ENCODE assay signal across 1 cellular context in genomic region chrX:68186552-68187262, GRCh38.
TF ChIP-seq lines count a peak whose summit lies in the region.

No MANE protein-coding gene starts in this region.

TF ChIP-seq in K562, 482 proteins besides CTCF, POLR2A, EP300 and RAD21 (continued from another document and continues in another):
- no peak for TF ChIP-seq CBFB (CRISPR knock-in tag; IDR thresholded peaks at IDR 0.05)
- TF ChIP-seq E4F1 (CRISPR knock-in tag; IDR thresholded peaks at IDR 0.05; ENCODE audit: borderline replicate concordance): no peak
- TF ChIP-seq CHD4 (IDR thresholded peaks at IDR 0.05; ENCODE audit: insufficient read depth, insufficient replicate concordance, low read depth, low read length, poor library complexity, severe bottlenecking): no peak
- TF ChIP-seq PBX2 (CRISPR knock-in tag; IDR thresholded peaks at IDR 0.05; ENCODE audit: low read depth): no peak
- TF ChIP-seq PBX2 (tag; conservative IDR thresholded peaks at IDR 0.05; ENCODE audit: low read depth): peak; percentile 23; the same call in 1 of the 2 replicates
- TF ChIP-seq RNF2 (IDR thresholded peaks at IDR 0.05): no peak
- no peak for TF ChIP-seq MCM5 (IDR thresholded peaks at IDR 0.05; ENCODE audit: low read depth)
- TF ChIP-seq FOXP4 (CRISPR knock-in tag; IDR thresholded peaks at IDR 0.05; ENCODE audit: borderline replicate concordance): no peak
- TF ChIP-seq NFRKB (IDR thresholded peaks at IDR 0.05; ENCODE audit: low read depth): no peak
- no peak for TF ChIP-seq NR2C2 (CRISPR knock-in tag; IDR thresholded peaks at IDR 0.05)
- TF ChIP-seq NR2C2 (tag; IDR thresholded peaks at IDR 0.05): peak; percentile 18; the same call in 1 of the 2 replicates
- TF ChIP-seq GTF2A2 (tag; IDR thresholded peaks at IDR 0.05): no peak
- peak; percentile 76 for TF ChIP-seq ATF3 (IDR thresholded peaks at IDR 0.05)
- no peak for TF ChIP-seq ATF3 (CRISPR knock-in tag; conservative IDR thresholded peaks at IDR 0.05)
- TF ChIP-seq ZNF77 (CRISPR knock-in tag; IDR thresholded peaks at IDR 0.05): no peak
- no peak for TF ChIP-seq GABPB2 (CRISPR knock-in tag; conservative IDR thresholded peaks at IDR 0.05)
- no peak for TF ChIP-seq KLF1 (tag; IDR thresholded peaks at IDR 0.05)
- no peak for TF ChIP-seq ZNF431 (CRISPR knock-in tag; IDR thresholded peaks at IDR 0.05)
- no peak for TF ChIP-seq MBD1 (CRISPR knock-in tag; IDR thresholded peaks at IDR 0.05)
- no peak for TF ChIP-seq HMG20B (CRISPR knock-in tag; IDR thresholded peaks at IDR 0.05)
- TF ChIP-seq ZNF347 (CRISPR knock-in tag; IDR thresholded peaks at IDR 0.05; ENCODE audit: low read depth): no peak
- no peak for TF ChIP-seq IFI16 (CRISPR knock-in tag; IDR thresholded peaks at IDR 0.05)
- TF ChIP-seq FOXA1 (IDR thresholded peaks at IDR 0.05; ENCODE audit: borderline replicate concordance): no peak; the same call in 1 of the 2 replicates
- TF ChIP-seq ARID3A (IDR thresholded peaks at IDR 0.05; ENCODE audit: borderline replicate concordance, low read depth, low read length): no peak
- no peak for TF ChIP-seq ZNF311 (CRISPR knock-in tag; IDR thresholded peaks at IDR 0.05)
- TF ChIP-seq HMGN3 (IDR thresholded peaks at IDR 0.05; ENCODE audit: borderline replicate concordance, extremely low read depth, insufficient read length, low read depth, low read length): no peak
- TF ChIP-seq HES1 (IDR thresholded peaks at IDR 0.05; ENCODE audit: low read depth): peak; percentile 14; the same call in 1 of the 2 replicates
- peak in 1 of 2 experiments; percentile 49; a peak in 1 of 4 replicates for TF ChIP-seq HDAC1 (IDR thresholded peaks at IDR 0.05)
- no peak for TF ChIP-seq HNRNPUL1 (IDR thresholded peaks at IDR 0.05; ENCODE audit: low read length)
- TF ChIP-seq ZKSCAN3 (CRISPR knock-in tag; IDR thresholded peaks at IDR 0.05): no peak
- TF ChIP-seq PTBP1 (IDR thresholded peaks at IDR 0.05; ENCODE audit: low read depth, low read length): no peak
- no peak for TF ChIP-seq NFYB (IDR thresholded peaks at IDR 0.05; ENCODE audit: extremely low read depth, insufficient read length)
- TF ChIP-seq ZNF408 (CRISPR knock-in tag; IDR thresholded peaks at IDR 0.05; ENCODE audit: low read depth): no peak
- no peak for TF ChIP-seq ZNF395 (CRISPR knock-in tag; IDR thresholded peaks at IDR 0.05)
- TF ChIP-seq GATAD2A (IDR thresholded peaks at IDR 0.05): no peak
- TF ChIP-seq NR2C1 (IDR thresholded peaks at IDR 0.05): peak; percentile 22; the same call in 1 of the 2 replicates
- no peak for TF ChIP-seq NR2C1 (tag; IDR thresholded peaks at IDR 0.05)
- no peak for TF ChIP-seq SMAD4 (CRISPR knock-in tag; conservative IDR thresholded peaks at IDR 0.05)
- TF ChIP-seq NFATC3 (IDR thresholded peaks at IDR 0.05): no peak
- TF ChIP-seq MED1 (CRISPR knock-in tag; IDR thresholded peaks at IDR 0.05; ENCODE audit: borderline replicate concordance): no peak
- no peak for TF ChIP-seq MAFG (tag; conservative IDR thresholded peaks at IDR 0.05)
- no peak for TF ChIP-seq CBX2 (IDR thresholded peaks at IDR 0.05; ENCODE audit: insufficient read depth, low read length, poor library complexity, severe bottlenecking)
- 0 out of 2 replicates have a peak, but pooled peaks have one; percentile 18 for TF ChIP-seq GATA2 (CRISPR knock-in tag; IDR thresholded peaks at IDR 0.05)
- no peak for TF ChIP-seq RFX1 (IDR thresholded peaks at IDR 0.05)
- no peak for TF ChIP-seq ZBTB43 (CRISPR knock-in tag; IDR thresholded peaks at IDR 0.05)
- TF ChIP-seq ESRRA (IDR thresholded peaks at IDR 0.05; ENCODE audit: borderline replicate concordance, low read depth): peak; percentile 88
- TF ChIP-seq ELF4 (CRISPR knock-in tag; IDR thresholded peaks at IDR 0.05): no peak
- TF ChIP-seq SAFB2 (IDR thresholded peaks at IDR 0.05; ENCODE audit: borderline replicate concordance, low read depth, low read length, severe bottlenecking): no peak
- no peak for TF ChIP-seq ZNF253 (CRISPR knock-in tag; conservative IDR thresholded peaks at IDR 0.05)
- no peak for TF ChIP-seq SMAD1 (IDR thresholded peaks at IDR 0.05; ENCODE audit: low read depth, low read length, partially characterized antibody)
- TF ChIP-seq NCOA2 (IDR thresholded peaks at IDR 0.05; ENCODE audit: partially characterized antibody in 2 of 2): no peak
- no peak for TF ChIP-seq HSF4 (CRISPR knock-in tag; IDR thresholded peaks at IDR 0.05; ENCODE audit: borderline replicate concordance)
- peak; percentile 75 to 88 for TF ChIP-seq FOXA3 (CRISPR knock-in tag; conservative IDR thresholded peaks at IDR 0.05 in 1 of 2, IDR thresholded peaks at IDR 0.05 in 1 of 2)
- TF ChIP-seq ATF7 (IDR thresholded peaks at IDR 0.05): peak; percentile 46; the same call in 1 of the 2 replicates
- peak; percentile 73 for TF ChIP-seq ARID1B (IDR thresholded peaks at IDR 0.05)
- peak; percentile 54; the same call in 1 of the 2 replicates for TF ChIP-seq SMARCC2 (IDR thresholded peaks at IDR 0.05; ENCODE audit: low read depth)
- TF ChIP-seq ID3 (CRISPR knock-in tag; IDR thresholded peaks at IDR 0.05): no peak
- peak; percentile 73 for TF ChIP-seq ID3 (tag; IDR thresholded peaks at IDR 0.05)
- TF ChIP-seq ASH1L (IDR thresholded peaks at IDR 0.05; ENCODE audit: borderline replicate concordance, low read depth, partially characterized antibody): no peak
- no peak for TF ChIP-seq TSC22D4 (tag; IDR thresholded peaks at IDR 0.05)
- TF ChIP-seq STAT5B (CRISPR knock-in tag; IDR thresholded peaks at IDR 0.05): no peak
- TF ChIP-seq MAFK (IDR thresholded peaks at IDR 0.05; ENCODE audit: low read length): no peak
- TF ChIP-seq ZNF175 (CRISPR knock-in tag; IDR thresholded peaks at IDR 0.05; ENCODE audit: low read depth): no peak
- peak; percentile 56 for TF ChIP-seq CBFA2T3 (IDR thresholded peaks at IDR 0.05)
